ENCODE assay signal across 9 cellular contexts in the genomic region with DNA sequence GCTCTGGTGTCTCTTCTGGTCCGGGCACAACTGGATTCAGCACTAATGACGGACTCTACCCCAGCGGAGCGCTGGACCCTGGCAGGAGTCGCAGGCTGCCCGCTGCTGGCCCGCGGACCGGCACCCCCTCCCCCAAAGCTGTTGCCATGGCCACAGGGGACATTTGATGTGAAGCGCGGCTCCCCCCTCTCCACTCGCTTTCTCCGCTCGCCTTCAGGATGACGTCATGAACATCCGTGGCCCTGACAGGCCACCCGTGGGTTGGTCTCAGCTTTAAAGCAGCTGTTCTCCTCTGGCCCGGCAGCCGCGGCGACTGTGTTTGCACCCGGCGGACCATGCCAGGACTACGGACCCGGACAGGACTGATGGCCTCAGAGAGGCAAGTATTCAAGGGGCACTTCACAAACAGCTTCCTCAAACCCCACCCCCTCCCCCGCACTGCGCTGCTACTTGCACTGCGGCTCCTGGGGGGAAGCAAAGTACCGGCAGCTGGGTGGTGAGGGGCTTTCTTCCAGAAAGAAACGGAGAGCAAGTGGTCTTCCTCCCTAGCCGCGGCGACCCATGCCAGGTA. TPM values are rescaled to one million over a fixed set of nuclear protein-coding genes. Genes with fewer than 3 reads are reported as not detected.
A peak's percentile ranks its signal among the peaks of the same experiment; 100 is the strongest.
DNase-seq lines count a peak whose midpoint lies in the region; ATAC-seq and TF ChIP-seq lines count a peak whose summit lies in the region.
"Had no signal": no experiment of that assay in that cellular context is flagged by ENCODE, and none has a peak within 500 bp of the region (broad histone marks: within the 10 kb centered on the region; RNA-seq: fewer than 3 reads in every experiment).

No MANE protein-coding gene starts in this region.

- H3K18ac ChIP-seq in mesendoderm (ENCODE audit: low read length): no peak overlapping the region

- no peaks in the 10 kb centered on the region for H3K79me2 ChIP-seq in mesendoderm (ENCODE audit: control insufficient read depth, insufficient read depth, low read length)

- peak overlapping the region; percentile 33 for H3K23ac ChIP-seq in mesendoderm (ENCODE audit: low read length)

- no peak overlapping the region for H4K8ac ChIP-seq in mesendoderm (ENCODE audit: low read depth, low read length)

- H3K27me3 Mint-ChIP-seq in activated T-helper 17 cell treated with anti-CD3 and anti-CD28 coated beads, Interleukin-2, amount 50 U/mL, for 72 hours: peaks cover 56% of the 10 kb centered on the region
- peaks cover 92% of the 10 kb centered on the region for H3K27me3 Mint-ChIP-seq in type B pancreatic cell

- no peaks in the 10 kb centered on the region for H3K36me3 Mint-ChIP-seq in activated T-helper 17 cell treated with anti-CD3 and anti-CD28 coated beads, Interleukin-2, amount 50 U/mL, for 72 hours (ENCODE audit: low read depth)
- H3K36me3 Mint-ChIP-seq in type B pancreatic cell: no peaks in the 10 kb centered on the region

- H3K27me3 ChIP-seq in right cardiac atrium (ENCODE audit: control insufficient read depth, insufficient read depth) (no peaks in the 10 kb centered on the region), right atrium auricular region (peaks cover 11 to 17% of the 10 kb centered on the region in 2 donors), mesendoderm (ENCODE audit: insufficient read depth, low read length, poor library complexity) (peaks cover 27% of the 10 kb centered on the region)

- H3K9ac ChIP-seq in mesendoderm (ENCODE audit: low read length): no peak overlapping the region

- H3K4me3 ChIP-seq in right cardiac atrium (ENCODE audit: low read length) (no peak overlapping the region), right atrium auricular region (peak overlapping the region in 1 of 2 donors; percentile 9), mesendoderm (ENCODE audit: low read length) (no peak overlapping the region)

- H2AK5ac ChIP-seq in mesendoderm (ENCODE audit: low read length): no peak overlapping the region

- H3K4me1 ChIP-seq in right cardiac atrium (ENCODE audit: control insufficient read depth, insufficient read depth, low read length): no peaks in the 10 kb centered on the region
- H3K4me1 ChIP-seq in right atrium auricular region: peaks cover 0 to 22% of the 10 kb centered on the region in 2 donors
- no peaks in the 10 kb centered on the region for H3K4me1 ChIP-seq in mesendoderm (ENCODE audit: control insufficient read depth, low read depth, low read length)

- TF ChIP-seq CTCF in right atrium auricular region (IDR thresholded peaks at IDR 0.05) (no peak), type B pancreatic cell (conservative IDR thresholded peaks at IDR 0.05) (no peak)

- H3K4me1 Mint-ChIP-seq in activated T-helper 17 cell treated with anti-CD3 and anti-CD28 coated beads, Interleukin-2, amount 50 U/mL, for 72 hours: peaks cover 6% of the 10 kb centered on the region
- peaks cover 12% of the 10 kb centered on the region for H3K4me1 Mint-ChIP-seq in type B pancreatic cell (ENCODE audit: unreplicated experiment)

- no peak overlapping the region for H3K4ac ChIP-seq in mesendoderm (ENCODE audit: low read depth, low read length)

- 2% methylated on average over 33 of the region's 33 CpGs for WGBS in right cardiac atrium
- WGBS in mesendoderm (ENCODE audit: extremely low coverage, insufficient coverage, low lambda C conversion rate): no CpG with 5 or more reads among the region's 33 CpGs

- intact Hi-C loops in right cardiac atrium (cut with DNase I): no loop called here

- H3K4me3 Mint-ChIP-seq in activated T-helper 17 cell treated with anti-CD3 and anti-CD28 coated beads, Interleukin-2, amount 50 U/mL, for 72 hours: peak overlapping the region; percentile 35
- peak overlapping the region; percentile 85 for H3K4me3 Mint-ChIP-seq in type B pancreatic cell

- no peak overlapping the region for H2BK5ac ChIP-seq in mesendoderm (ENCODE audit: low read length)

- peak overlapping the region; percentile 42 for H3K56ac ChIP-seq in mesendoderm (ENCODE audit: low read length)

- H3K9me3 ChIP-seq in right cardiac atrium (ENCODE audit: control insufficient read depth, low read length): no peaks in the 10 kb centered on the region
- no peaks in the 10 kb centered on the region for H3K9me3 ChIP-seq in right atrium auricular region

- no peak overlapping the region for H3K27ac ChIP-seq in right cardiac atrium (ENCODE audit: low read length)
- no peak overlapping the region for H3K27ac ChIP-seq in right atrium auricular region
- H3K27ac ChIP-seq in mesendoderm (ENCODE audit: low read depth, low read length): no peak overlapping the region

- no peaks in the 10 kb centered on the region for H3K9me3 Mint-ChIP-seq in activated T-helper 17 cell treated with anti-CD3 and anti-CD28 coated beads, Interleukin-2, amount 50 U/mL, for 72 hours
- H3K9me3 Mint-ChIP-seq in type B pancreatic cell: no peaks in the 10 kb centered on the region

- ATAC-seq in right cardiac atrium (peak; percentile 13 to 17), HG02884 (IDR thresholded peaks at IDR 0.05; ENCODE audit: unreplicated experiment) (no peak), HG03139 (IDR thresholded peaks at IDR 0.05; ENCODE audit: unreplicated experiment) (no peak)
- ATAC-seq in activated T-helper 17 cell treated with anti-CD3 and anti-CD28 coated beads, Interleukin-2, amount 50 U/mL, for 72 hours (replicated peaks): no peak

- H3K79me1 ChIP-seq in mesendoderm (ENCODE audit: low read length): no peaks in the 10 kb centered on the region

- H3K36me3 ChIP-seq in right atrium auricular region: no peaks in the 10 kb centered on the region
- no peaks in the 10 kb centered on the region for H3K36me3 ChIP-seq in mesendoderm (ENCODE audit: control insufficient read depth, insufficient read depth, low read length)

- no peak overlapping the region for H2BK15ac ChIP-seq in mesendoderm (replicated peaks; ENCODE audit: low read depth)

- no peak overlapping the region for H3K27ac Mint-ChIP-seq in activated T-helper 17 cell treated with anti-CD3 and anti-CD28 coated beads, Interleukin-2, amount 50 U/mL, for 72 hours
- H3K27ac Mint-ChIP-seq in type B pancreatic cell: peak overlapping the region; percentile 55
- H3K27ac Mint-ChIP-seq: CD14-positive monocyte had no signal

- H3K4me2 ChIP-seq in mesendoderm (ENCODE audit: low read length): peak overlapping the region; percentile 45

- no peak overlapping the region for H2BK120ac ChIP-seq in mesendoderm (ENCODE audit: low read depth, low read length)

- H4K5ac ChIP-seq in mesendoderm (ENCODE audit: low read length): no peak overlapping the region

- DNase-seq in right cardiac atrium (peak in 1 of 3 donors; percentile 48), right atrium auricular region (ENCODE audit: low spot score) (no peak), mesendoderm (no peak), type B pancreatic cell (ENCODE audit: extremely low spot score, unreplicated experiment) (no peak), SHP77 treated with DMSO at 0.1 percent for 48 hours (lab: John Stamatoyannopoulos, UW) (no peak)

RNA-seq across cellular contexts. Expression of gene AEN, which starts 16.7 kb away (rescaled TPM):
- total RNA-seq in right cardiac atrium (1 to 10 TPM; 4.0 to 9.5 (median 6.9) TPM), right atrium auricular region (1 to 10 TPM; 5.1 to 8.0 TPM), type B pancreatic cell (ENCODE audit: low replicate concordance) (48.9 and 62.9 TPM in 2 replicates)
- 4.1 TPM for polyA plus RNA-seq in right cardiac atrium
- 10 to 100 TPM; 43.6 to 53.8 TPM for total RNA-seq in activated T-helper 17 cell treated with anti-CD3 and anti-CD28 coated beads, Interleukin-2, amount 50 U/mL, for 72 hours
- 53.8 TPM for polyA plus RNA-seq in mesendoderm (2013, experiment 1 of 2)
- polyA plus RNA-seq in mesendoderm (2013, experiment 2 of 2): 56.0 TPM

RNA-seq across cellular contexts. Expression of gene ISG20, which starts 34.4 kb away (rescaled TPM):
- total RNA-seq in right cardiac atrium (1 to 10 TPM; 3.4 to 5.8 (median 4.7) TPM), right atrium auricular region (10 to 100 TPM in 1 of 2 donors, 1 to 10 TPM in 1; 2.3 to 11.1 TPM), type B pancreatic cell (ENCODE audit: low replicate concordance) (4.9 and 7.9 TPM in 2 replicates)
- polyA plus RNA-seq in right cardiac atrium: 5.3 TPM
- total RNA-seq in activated T-helper 17 cell treated with anti-CD3 and anti-CD28 coated beads, Interleukin-2, amount 50 U/mL, for 72 hours: 10 to 100 TPM; 34.9 to 89.7 TPM
- 2.1 TPM for polyA plus RNA-seq in mesendoderm (2013, experiment 1 of 2)
- polyA plus RNA-seq in mesendoderm (2013, experiment 2 of 2): 2.6 TPM

RNA-seq across cellular contexts. Expression of gene DET1, which starts 58.0 kb away (rescaled TPM):
- 1 to 10 TPM; 5.1 to 8.0 (median 6.8) TPM for total RNA-seq in right cardiac atrium
- polyA plus RNA-seq in right cardiac atrium: 6.0 TPM
- total RNA-seq in right atrium auricular region: 1 to 10 TPM; 5.1 to 8.7 TPM
- total RNA-seq in activated T-helper 17 cell treated with anti-CD3 and anti-CD28 coated beads, Interleukin-2, amount 50 U/mL, for 72 hours: 1 to 10 TPM; 2.3 to 4.2 TPM
- 3.2 TPM for polyA plus RNA-seq in mesendoderm (2013, experiment 1 of 2)
- 3.0 TPM for polyA plus RNA-seq in mesendoderm (2013, experiment 2 of 2)
- total RNA-seq in type B pancreatic cell (ENCODE audit: low replicate concordance): 4.4 and 10.7 TPM in 2 replicates

Comparison
In these comparisons a context has a peak if more than half of its experiments do, and no peak if none do; other contexts are left out.
1. ATAC-seq: peak in right cardiac atrium (2 of 2); none in activated T-helper 17 cell treated with anti-CD3 and anti-CD28 coated beads, Interleukin-2, amount 50 U/mL, for 72 hours (single experiment), HG02884 (single experiment) and HG03139 (single experiment).